1 cellular context compared by ENCODE assay signal in the genomic region with DNA sequence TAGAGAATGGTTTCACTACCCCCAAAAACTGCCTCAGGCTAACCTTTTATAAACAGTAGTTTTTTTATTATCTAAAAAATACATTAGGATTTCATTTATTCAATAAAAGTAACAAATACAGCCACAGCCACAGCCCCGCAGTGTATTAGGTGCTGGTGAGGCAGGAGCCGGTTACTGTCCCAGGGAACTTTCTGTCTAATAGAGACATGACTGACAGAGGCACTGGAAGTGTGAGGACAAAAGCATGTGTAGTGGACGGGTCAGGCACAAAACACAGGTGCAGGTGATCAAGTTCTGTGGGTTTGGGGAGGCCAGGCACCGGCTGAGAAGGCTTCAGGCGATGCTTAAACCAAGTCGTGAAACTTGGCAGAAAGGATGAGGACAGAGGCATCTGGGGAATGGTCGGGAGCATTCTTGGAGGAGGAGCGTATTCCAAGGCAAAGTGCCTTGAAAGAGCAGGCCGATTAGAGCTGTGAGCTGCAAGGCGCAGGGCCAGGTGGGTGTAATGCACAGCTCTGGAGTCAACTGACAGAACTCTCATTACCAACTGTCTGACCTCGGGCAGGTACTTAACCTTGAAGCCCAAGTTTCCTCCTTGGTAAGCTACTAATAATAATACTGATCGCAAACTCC.
TF ChIP-seq lines count a peak whose summit lies in the region.

No MANE protein-coding gene starts in this region.

TF ChIP-seq in IMR-90, 13 proteins besides CTCF, POLR2A, EP300 and RAD21:
- TF ChIP-seq CEBPB (IDR thresholded peaks at IDR 0.05; ENCODE audit: low read depth, low read length) (no peak), NFE2L2 (IDR thresholded peaks at IDR 0.05; ENCODE audit: low read depth, low read length) (no peak), RFX5 (IDR thresholded peaks at IDR 0.05; ENCODE audit: low read depth, low read length) (no peak), SMC3 (IDR thresholded peaks at IDR 0.05; ENCODE audit: low read depth, low read length) (no peak), ELK1 (IDR thresholded peaks at IDR 0.05; ENCODE audit: borderline replicate concordance, low read depth, low read length) (no peak), RCOR1 (IDR thresholded peaks at IDR 0.05; ENCODE audit: insufficient replicate concordance, low read length) (no peak), MAZ (IDR thresholded peaks at IDR 0.05; ENCODE audit: borderline replicate concordance, low read depth, low read length) (no peak), MAFK (IDR thresholded peaks at IDR 0.05; ENCODE audit: low read depth, low read length) (no peak), CHD1 (IDR thresholded peaks at IDR 0.05; ENCODE audit: low read depth, low read length) (no peak), MXI1 (IDR thresholded peaks at IDR 0.05; ENCODE audit: borderline replicate concordance, low read depth, low read length) (no peak), FOS (IDR thresholded peaks at IDR 0.05; ENCODE audit: low read depth, low read length) (no peak), BHLHE40 (IDR thresholded peaks at IDR 0.05; ENCODE audit: low read depth, low read length) (no peak)
- TF ChIP-seq, protein P1, sequence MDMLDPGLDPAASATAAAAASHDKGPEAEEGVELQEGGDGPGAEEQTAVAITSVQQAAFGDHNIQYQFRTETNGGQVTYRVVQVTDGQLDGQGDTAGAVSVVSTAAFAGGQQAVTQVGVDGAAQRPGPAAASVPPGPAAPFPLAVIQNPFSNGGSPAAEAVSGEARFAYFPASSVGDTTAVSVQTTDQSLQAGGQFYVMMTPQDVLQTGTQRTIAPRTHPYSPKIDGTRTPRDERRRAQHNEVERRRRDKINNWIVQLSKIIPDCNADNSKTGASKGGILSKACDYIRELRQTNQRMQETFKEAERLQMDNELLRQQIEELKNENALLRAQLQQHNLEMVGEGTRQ (IDR thresholded peaks at IDR 0.05; ENCODE audit: low read depth, low read length), result no peak
